1 cellular context compared by ENCODE assay signal in genomic region chr2:77479895-77480294, GRCh38.
TF ChIP-seq lines count a peak whose summit lies in the region.

No MANE protein-coding gene starts in this region.

TF ChIP-seq in WTC11, 78 proteins besides CTCF, POLR2A, EP300 and RAD21 (continued from another document):
- no peak for TF ChIP-seq NR3C1 (CRISPR knock-in tag; conservative IDR thresholded peaks at IDR 0.05; ENCODE audit: low read depth)
- no peak for TF ChIP-seq SMAD4 (CRISPR knock-in tag; IDR thresholded peaks at IDR 0.05)
- TF ChIP-seq ESRRA (CRISPR knock-in tag; IDR thresholded peaks at IDR 0.05; ENCODE audit: borderline replicate concordance): no peak
- no peak for TF ChIP-seq PREB (CRISPR knock-in tag; IDR thresholded peaks at IDR 0.05; ENCODE audit: borderline replicate concordance)
- no peak for TF ChIP-seq ATF6 (CRISPR knock-in tag; IDR thresholded peaks at IDR 0.05)
- TF ChIP-seq RELA (CRISPR knock-in tag; IDR thresholded peaks at IDR 0.05; ENCODE audit: borderline replicate concordance): no peak
